9 cellular contexts compared by ENCODE assay signal in genomic region chr10:76632158-76633051, GRCh38.
A peak's percentile ranks its signal among the peaks of the same experiment; 100 is the strongest.
DNase-seq lines count a peak whose midpoint lies in the region; ATAC-seq and TF ChIP-seq lines count a peak whose summit lies in the region.
"Had no signal": no experiment of that assay in that cellular context is flagged by ENCODE, and none has a peak within 500 bp of the region (broad histone marks: within the 10 kb centered on the region; RNA-seq: fewer than 3 reads in every experiment).

No MANE protein-coding gene starts in this region.

- H3K27me3 ChIP-seq in prostate gland (replicated peaks; ENCODE audit: insufficient read depth), result no peaks in the 10 kb centered on the region

- no peaks in the 10 kb centered on the region for H3K36me3 Mint-ChIP-seq in Calu3 (ENCODE audit: insufficient read depth, unreplicated experiment)

- 36% methylated on average over 16 of the region's 16 CpGs for WGBS in prostate gland

- H3K9me3 Mint-ChIP-seq in Calu3 (ENCODE audit: low read depth, unreplicated experiment), result peaks cover 14% of the 10 kb centered on the region
- H3K9me3 Mint-ChIP-seq: dendritic cell treated with granulocyte-macrophage colony-stimulating factor and Interleukin-4, amounts not matched to agents 40 ng/mL and 50 ng/mL, for 4 days had no signal

- DNase-seq in Calu3, result no peak
- DNase-seq in Jurkat, Clone E6-1 (ENCODE audit: low read depth, low spot score), result peak; percentile 12
- peak; percentile 67 for DNase-seq in iPS-NIHi7 (ENCODE audit: extremely low spot score)
- no peak for DNase-seq in DMS79 treated with DMSO at 0.1 percent for 48 hours (lab: John Stamatoyannopoulos, UW)
- DNase-seq in prostate gland (ENCODE audit: low spot score), result no peak
- no peak for DNase-seq in activated CD4-positive, alpha-beta T cell treated with anti-CD3 and anti-CD28 coated beads for 4 hours

- H3K27me3 Mint-ChIP-seq in Calu3 (ENCODE audit: unreplicated experiment), result no peaks in the 10 kb centered on the region

- H3K4me1 Mint-ChIP-seq in Calu3 (ENCODE audit: low read depth, unreplicated experiment), result no peaks in the 10 kb centered on the region

- TF ChIP-seq CTCF in Calu3 (IDR thresholded peaks at IDR 0.05; ENCODE audit: unreplicated experiment), result peak; percentile 13
- peak in 1 of 4 experiments; percentile 13 for TF ChIP-seq CTCF in prostate gland (IDR thresholded peaks at IDR 0.05)

- H3K4me3 Mint-ChIP-seq in Calu3 (ENCODE audit: low read depth, unreplicated experiment), result no peak overlapping the region
- H3K4me3 Mint-ChIP-seq: dendritic cell treated with granulocyte-macrophage colony-stimulating factor and Interleukin-4, amounts not matched to agents 40 ng/mL and 50 ng/mL, for 4 days had no signal

- no peak overlapping the region for H3K27ac Mint-ChIP-seq in Calu3 (ENCODE audit: unreplicated experiment)
- H3K27ac Mint-ChIP-seq: dendritic cell treated with granulocyte-macrophage colony-stimulating factor and Interleukin-4, amounts not matched to agents 40 ng/mL and 50 ng/mL, for 4 days had no signal

- no peak overlapping the region for H3K4me3 ChIP-seq in Jurkat, Clone E6-1 (ENCODE audit: low read length)
- H3K4me3 ChIP-seq in prostate gland, result no peak overlapping the region

- CTCF ChIA-PET in Calu3 (lab: Charles Lee), result no interaction called here

- no peak overlapping the region for H3K27ac ChIP-seq in prostate gland

- intact Hi-C loops in Calu3 (cut with micrococcal nuclease; ENCODE audit: unreplicated experiment) (no loop called here), prostate gland (cut with DNase I) (no loop called here)

- BruUV-seq in Calu3 (replicated peaks; lab: Mats Ljungman, UMichigan), result no TSS peak

- ATAC-seq in SK-N-SH treated with all-trans-retinoic acid at 6 μM for 48 hours (peak; percentile 69; the same call in 2 of the 3 replicates), GM21390 (IDR thresholded peaks at IDR 0.05; ENCODE audit: unreplicated experiment) (no peak)

- no peaks in the 10 kb centered on the region for H3K36me3 ChIP-seq in prostate gland

- no peaks in the 10 kb centered on the region for H3K4me1 ChIP-seq in prostate gland (replicated peaks)

- no peak for TF ChIP-seq POLR2A in prostate gland (IDR thresholded peaks at IDR 0.05)

- no peaks in the 10 kb centered on the region for H3K9me3 ChIP-seq in prostate gland

TF ChIP-seq in SK-N-SH treated with all-trans-retinoic acid at 6 μM for 48 hours, 23 proteins besides CTCF, POLR2A, EP300 and RAD21:
- TF ChIP-seq PPARA (CRISPR knock-in tag; IDR thresholded peaks at IDR 0.05; ENCODE audit: borderline replicate concordance), result no peak
- TF ChIP-seq BACH2 (CRISPR knock-in tag; IDR thresholded peaks at IDR 0.05; ENCODE audit: borderline replicate concordance), result no peak
- no peak for TF ChIP-seq ZC3H10 (CRISPR knock-in tag; IDR thresholded peaks at IDR 0.05)
- TF ChIP-seq CREB5 (CRISPR knock-in tag; IDR thresholded peaks at IDR 0.05; ENCODE audit: low read depth), result no peak
- TF ChIP-seq GLIS3 (CRISPR knock-in tag; IDR thresholded peaks at IDR 0.05), result no peak
- no peak for TF ChIP-seq ISL1 (CRISPR knock-in tag; IDR thresholded peaks at IDR 0.05)
- no peak for TF ChIP-seq TCF4 (CRISPR knock-in tag; IDR thresholded peaks at IDR 0.05; ENCODE audit: borderline replicate concordance)
- TF ChIP-seq TOX (CRISPR knock-in tag; IDR thresholded peaks at IDR 0.05; ENCODE audit: borderline replicate concordance), result no peak
- TF ChIP-seq PATZ1 (CRISPR knock-in tag; IDR thresholded peaks at IDR 0.05; ENCODE audit: borderline replicate concordance), result no peak
- TF ChIP-seq OSR1 (CRISPR knock-in tag; IDR thresholded peaks at IDR 0.05), result no peak
- no peak for TF ChIP-seq ZFP3 (CRISPR knock-in tag; IDR thresholded peaks at IDR 0.05)
- no peak for TF ChIP-seq TSHZ2 (CRISPR knock-in tag; IDR thresholded peaks at IDR 0.05)
- no peak for TF ChIP-seq SNAI2 (CRISPR knock-in tag; IDR thresholded peaks at IDR 0.05)
- TF ChIP-seq ARNTL (CRISPR knock-in tag; IDR thresholded peaks at IDR 0.05; ENCODE audit: borderline replicate concordance, low read depth), result no peak
- no peak for TF ChIP-seq RARB (CRISPR knock-in tag; IDR thresholded peaks at IDR 0.05)
- no peak for TF ChIP-seq ZNF70 (CRISPR knock-in tag; IDR thresholded peaks at IDR 0.05)
- no peak for TF ChIP-seq CSDC2 (CRISPR knock-in tag; IDR thresholded peaks at IDR 0.05)
- no peak for TF ChIP-seq ESRRG (CRISPR knock-in tag; IDR thresholded peaks at IDR 0.05)
- no peak for TF ChIP-seq CSRNP3 (CRISPR knock-in tag; IDR thresholded peaks at IDR 0.05)
- TF ChIP-seq ZFP30 (CRISPR knock-in tag; IDR thresholded peaks at IDR 0.05), result no peak

Comparison
In these comparisons a context has a peak if more than half of its experiments do, and no peak if none do; other contexts are left out.
1. DNase-seq: peak in Jurkat, Clone E6-1 (single experiment) and iPS-NIHi7 (single experiment); none in Calu3 (single experiment), DMS79 treated with DMSO at 0.1 percent for 48 hours (single experiment), prostate gland (single experiment) and activated CD4-positive, alpha-beta T cell treated with anti-CD3 and anti-CD28 coated beads for 4 hours (0 of 2).